Comparison of ENCODE assay signal across 2 cellular contexts in genomic region chr4:3418029-3418762, GRCh38.
TF ChIP-seq lines count a peak whose summit lies in the region.

No MANE protein-coding gene starts in this region.

TF ChIP-seq in HCT116, 20 proteins besides CTCF, POLR2A, EP300 and RAD21:
- TF ChIP-seq TCF7L2 (IDR thresholded peaks at IDR 0.05; ENCODE audit: borderline replicate concordance, extremely low read depth, insufficient read depth, insufficient read length) = no peak
- TF ChIP-seq ATF3 (IDR thresholded peaks at IDR 0.05) = no peak
- TF ChIP-seq FOSL1 (IDR thresholded peaks at IDR 0.05; ENCODE audit: low read depth) = no peak
- no peak for TF ChIP-seq JUND (IDR thresholded peaks at IDR 0.05)
- no peak for TF ChIP-seq YY1 (IDR thresholded peaks at IDR 0.05; ENCODE audit: extremely low read depth, insufficient replicate concordance, low read depth, low read length)
- no peak for TF ChIP-seq EZH2 (IDR thresholded peaks at IDR 0.05)
- TF ChIP-seq SP1 (IDR thresholded peaks at IDR 0.05; ENCODE audit: low read depth) = no peak
- TF ChIP-seq MAX (IDR thresholded peaks at IDR 0.05) = no peak
- no peak for TF ChIP-seq POLR2AphosphoS5 (IDR thresholded peaks at IDR 0.05; ENCODE audit: low read depth, low read length)
- no peak for TF ChIP-seq SRF (IDR thresholded peaks at IDR 0.05; ENCODE audit: low read depth)

TF ChIP-seq in K562, 482 proteins besides CTCF, POLR2A, EP300 and RAD21:
- no peak for TF ChIP-seq POLR2H (tag; IDR thresholded peaks at IDR 0.05; ENCODE audit: low read depth)
- TF ChIP-seq ZBTB33 (CRISPR knock-in tag; IDR thresholded peaks at IDR 0.05) = 0 out of 2 replicates have a peak, but pooled peaks have one; percentile 25
TF ChIP-seq in K562: peak in this region for 1.
